25 cellular contexts compared by ENCODE assay signal in genomic region chr4:31682796-31683195, GRCh38.
DNase-seq lines count a peak whose midpoint lies in the region; ATAC-seq, FAIRE-seq and TF ChIP-seq lines count a peak whose summit lies in the region.
"Had no signal": no experiment of that assay in that cellular context is flagged by ENCODE, and none has a peak within 500 bp of the region (broad histone marks: within the 10 kb centered on the region; RNA-seq: fewer than 3 reads in every experiment).

No MANE protein-coding gene starts in this region.

- intact Hi-C loops in heart left ventricle (cut with DNase I): no loop called here

- ATAC-seq in heart left ventricle: no peak
- ATAC-seq in GM21526 (IDR thresholded peaks at IDR 0.05; ENCODE audit: low FRiP score, unreplicated experiment): no peak
- ATAC-seq: GM12878 had no signal

- FAIRE-seq in bronchial epithelial cell (lab: Jason Lieb, UNC): no peak
- FAIRE-seq: G401.6, GM12878 had no signal

- TF ChIP-seq CTCF in bronchial epithelial cell (IDR thresholded peaks at IDR 0.05; ENCODE audit: insufficient read depth, low read length, severe bottlenecking): no peak
- no peak for TF ChIP-seq CTCF in heart left ventricle (IDR thresholded peaks at IDR 0.05)

- H3K36me3 ChIP-seq in bronchial epithelial cell (ENCODE audit: control insufficient read depth, insufficient read depth, low read length): no peaks in the 10 kb centered on the region
- H3K36me3 ChIP-seq in heart left ventricle: no peaks in the 10 kb centered on the region

- no peak overlapping the region for H3K27ac ChIP-seq in heart left ventricle
- H3K27ac ChIP-seq: KMS-11, PC-9 had no signal

- H3K4me1 ChIP-seq in heart left ventricle: no peaks in the 10 kb centered on the region

- H3K4me3 ChIP-seq in bronchial epithelial cell (ENCODE audit: low read depth, low read length) (no peak overlapping the region), heart left ventricle (no peak overlapping the region)
- H3K4me3 ChIP-seq: GM12878, PC-9 had no signal

- no peaks in the 10 kb centered on the region for H3K9me3 ChIP-seq in heart left ventricle

- TF ChIP-seq POLR2A in heart left ventricle (IDR thresholded peaks at IDR 0.05): no peak

- 66 to 77% (median 69%) methylated on average over 3 of the region's 3 CpGs for WGBS in heart left ventricle, 4 donors

- DNase-seq in HT1080 (ENCODE audit: low read depth) (peak; percentile 40), bronchial epithelial cell (ENCODE audit: low read depth) (peak; percentile 4), glomerular visceral epithelial cell (ENCODE audit: extremely low spot score) (peak; percentile 52), non-pigmented ciliary epithelial cell (ENCODE audit: low read depth) (peak; percentile 5), heart left ventricle (no peak)
- no peak for DNase-seq in stimulated activated CD4-positive, alpha-beta T cell treated with anti-CD3 and anti-CD28 coated beads, Interleukin-1b, Interleukin-23, amount 100 ng/mL, for 48 hours
- no peak for DNase-seq in activated CD4-positive, CD25-positive, alpha-beta regulatory T cell treated with anti-CD3 and anti-CD28 coated beads, Interleukin-2, amount 50 U/mL, for 72 hours
- DNase-seq: C1 segment of cervical spinal cord; CD4-positive, alpha-beta memory T cell; COR-L47; DMS53; H7; NCI-H1048; NCI-H1417; NCI-H1694; NCI-H2029 treated with DMSO at 0.1 percent for 48 hours; NCI-H446 treated with DMSO at 0.1 percent for 48 hours; NCI-H526; NCI-H82; Right ventricle myocardium superior had no signal

- H3K27me3 ChIP-seq in bronchial epithelial cell (ENCODE audit: control insufficient read depth, insufficient read depth, low read length) (no peaks in the 10 kb centered on the region), heart left ventricle (no peaks in the 10 kb centered on the region)

Comparison
In these comparisons a context has a peak if more than half of its experiments do, and no peak if none do; other contexts are left out.
1. DNase-seq: peak in HT1080 (single experiment), bronchial epithelial cell (single experiment), glomerular visceral epithelial cell (single experiment) and non-pigmented ciliary epithelial cell (single experiment); none in stimulated activated CD4-positive, alpha-beta T cell treated with anti-CD3 and anti-CD28 coated beads, Interleukin-1b, Interleukin-23, amount 100 ng/mL, for 48 hours (single experiment), activated CD4-positive, CD25-positive, alpha-beta regulatory T cell treated with anti-CD3 and anti-CD28 coated beads, Interleukin-2, amount 50 U/mL, for 72 hours (single experiment) and heart left ventricle (0 of 5).